In genomic region chr1:39170731-39171375, GRCh38 we compare ENCODE assay signal across 11 cellular contexts. TPM values are rescaled to one million over a fixed set of nuclear protein-coding genes. Genes with fewer than 3 reads are reported as not detected.
DNase-seq lines count a peak whose midpoint lies in the region; ATAC-seq, FAIRE-seq and TF ChIP-seq lines count a peak whose summit lies in the region.
"Had no signal": no experiment of that assay in that cellular context is flagged by ENCODE, and none has a peak within 500 bp of the region (broad histone marks: within the 10 kb centered on the region; RNA-seq: fewer than 3 reads in every experiment).

No MANE protein-coding gene starts in this region.

- H3K9me3 Mint-ChIP-seq in activated naive CD4-positive, alpha-beta T cell treated with anti-CD3 and anti-CD28 coated beads, Interleukin-2, amount 50 U/mL, for 72 hours, result no peaks in the 10 kb centered on the region

- H3K27me3 ChIP-seq in cardiac muscle cell (no peaks in the 10 kb centered on the region), right atrium auricular region (no peaks in the 10 kb centered on the region)
- H3K27me3 ChIP-seq: adrenal gland had no signal

- H3K4me3 ChIP-seq in cardiac muscle cell, result no peak overlapping the region
- no peak overlapping the region for H3K4me3 ChIP-seq in right atrium auricular region
- H3K4me3 ChIP-seq: adrenal gland had no signal

- no peak overlapping the region for H3K27ac Mint-ChIP-seq in activated naive CD4-positive, alpha-beta T cell treated with anti-CD3 and anti-CD28 coated beads, Interleukin-2, amount 50 U/mL, for 72 hours

- H3K4me1 ChIP-seq in cardiac muscle cell (ENCODE audit: low read depth) (peaks cover 61% of the 10 kb centered on the region), right atrium auricular region (peaks cover 0 to 57% of the 10 kb centered on the region in 2 donors)

- intact Hi-C loops in left cardiac atrium (cut with DNase I), result no loop called here

- H3K36me3 ChIP-seq in cardiac muscle cell (no peaks in the 10 kb centered on the region), right atrium auricular region (no peaks in the 10 kb centered on the region)
- H3K36me3 ChIP-seq: adrenal gland had no signal

- FAIRE-seq in islet of Langerhans (lab: Jason Lieb, UNC), result peak; percentile 36

- H3K27ac ChIP-seq in cardiac muscle cell (peak overlapping the region; percentile 89), right atrium auricular region (no peak overlapping the region)
- H3K27ac ChIP-seq: adrenal gland had no signal

- H3K36me3 Mint-ChIP-seq in activated naive CD4-positive, alpha-beta T cell treated with anti-CD3 and anti-CD28 coated beads, Interleukin-2, amount 50 U/mL, for 72 hours, result no peaks in the 10 kb centered on the region

- TF ChIP-seq CTCF in cardiac muscle cell (IDR thresholded peaks at IDR 0.05; ENCODE audit: low read depth, low read length) (no peak), right atrium auricular region (IDR thresholded peaks at IDR 0.05) (no peak), GM20000 (IDR thresholded peaks at IDR 0.05; ENCODE audit: extremely low read depth, missing control alignments) (no peak)

- DNase-seq in cardiac muscle cell (ENCODE audit: low read depth in 1 of 2, low spot score in 1 of 2) (peak in 1 of 2 donors; percentile 73), right atrium auricular region (ENCODE audit: low spot score) (no peak), NCI-H82 (lab: John Stamatoyannopoulos, UW) (peak; percentile 99), GM20000 (ENCODE audit: low spot score) (no peak), left cardiac atrium (no peak), SW480 (ENCODE audit: low spot score) (no peak)
- no peak for DNase-seq in activated naive CD4-positive, alpha-beta T cell treated with anti-CD3 and anti-CD28 coated beads, Interleukin-2, amount 50 U/mL, for 72 hours (ENCODE audit: low spot score in 2 of 2)
- DNase-seq: activated CD4-positive, alpha-beta T cell treated with anti-CD3 and anti-CD28 coated beads for 48 hours; adrenal gland had no signal

- H3K9me3 ChIP-seq in cardiac muscle cell (ENCODE audit: low read depth) (no peaks in the 10 kb centered on the region), right atrium auricular region (no peaks in the 10 kb centered on the region)
- H3K9me3 ChIP-seq: adrenal gland had no signal

- ATAC-seq in left cardiac atrium, result no peak
- ATAC-seq in activated naive CD4-positive, alpha-beta T cell treated with anti-CD3 and anti-CD28 coated beads, Interleukin-2, amount 50 U/mL, for 72 hours, result no peak
- ATAC-seq: esophagus mucosa had no signal

RNA-seq across cellular contexts. Expression of gene MACF1, which starts 33.6 kb away (rescaled TPM):
- total RNA-seq in cardiac muscle cell (146 and 261 TPM in 2 replicates), right atrium auricular region (100 to 1,000 TPM; 273 to 278 TPM), left cardiac atrium (100 to 1,000 TPM; 263 to 280 TPM)
- 80.4 and 144 TPM in 2 replicates for polyA plus RNA-seq in cardiac muscle cell
- 100 to 1,000 TPM; 355 to 400 TPM for total RNA-seq in activated naive CD4-positive, alpha-beta T cell treated with anti-CD3 and anti-CD28 coated beads, Interleukin-2, amount 50 U/mL, for 72 hours
